In genomic region chr4:138062929-138063328, GRCh38 we compare ENCODE assay signal across 12 cellular contexts.
DNase-seq lines count a peak whose midpoint lies in the region; ATAC-seq and TF ChIP-seq lines count a peak whose summit lies in the region.
"Had no signal": no experiment of that assay in that cellular context is flagged by ENCODE, and none has a peak within 500 bp of the region (broad histone marks: within the 10 kb centered on the region; RNA-seq: fewer than 3 reads in every experiment).

No MANE protein-coding gene starts in this region.

- H3K4me3 Mint-ChIP-seq in naive thymus-derived CD4-positive, alpha-beta T cell = no peak overlapping the region

- no peaks in the 10 kb centered on the region for H4K20me1 ChIP-seq in HCT116 (ENCODE audit: insufficient read depth)
- no peaks in the 10 kb centered on the region for H4K20me1 ChIP-seq in smooth muscle cell (ENCODE audit: low read depth)

- no peak for DNase-seq in HCT116 (ENCODE audit: low read depth, low spot score)
- peak; percentile 16 for DNase-seq in adipocyte (ENCODE audit: low read depth)
- DNase-seq in fibroblast of the aortic adventitia (ENCODE audit: low read depth) = peak; percentile 49
- no peak for DNase-seq in smooth muscle cell (lab: John Stamatoyannopoulos, UW; ENCODE audit: unreplicated experiment)
- DNase-seq in activated CD8-positive, alpha-beta memory T cell treated with anti-CD3 and anti-CD28 coated beads, Interleukin-2, amount 50 U/mL, for 4 hours = no peak
- DNase-seq in naive thymus-derived CD4-positive, alpha-beta T cell = no peak
- DNase-seq: activated CD4-positive, CD25-positive, alpha-beta regulatory T cell treated with anti-CD3 and anti-CD28 coated beads, Interleukin-2, amount 50 U/mL, for 72 hours; NCI-H146; NK-92 treated with Interleukin-12 subunit alpha and Interleukin-12 subunit beta, amount 100 ng/mL, for 24 hours had no signal

- H3K9ac ChIP-seq in HCT116 (ENCODE audit: low read length) (no peak overlapping the region), adipocyte (ENCODE audit: low read length) (no peak overlapping the region), smooth muscle cell (ENCODE audit: low read depth) (no peak overlapping the region)

- no peaks in the 10 kb centered on the region for H3K4me1 ChIP-seq in HCT116 (ENCODE audit: control insufficient read depth in 1 of 2, insufficient read depth in 2 of 2, low read length in 2 of 2)
- H3K4me1 ChIP-seq in adipocyte (ENCODE audit: control insufficient read depth, insufficient read depth, low read length) = no peaks in the 10 kb centered on the region
- no peaks in the 10 kb centered on the region for H3K4me1 ChIP-seq in smooth muscle cell (ENCODE audit: low read depth)
- H3K4me1 ChIP-seq in naive thymus-derived CD4-positive, alpha-beta T cell (ENCODE audit: control insufficient read depth in 2 of 2, insufficient read depth in 2 of 2, low read length in 2 of 2) = no peaks in the 10 kb centered on the region
- H3K4me1 ChIP-seq: esophagus muscularis mucosa had no signal

- RAD21 ChIA-PET in HCT116 (lab: Charles Lee; ENCODE audit: low non-redundant PET in 1 of 2, low total read pairs in 2 of 2, uncharacterized antibody in 2 of 2, unreplicated experiment in 2 of 2) = no interaction called here

- peak; percentile 73 for ATAC-seq in HCT116
- ATAC-seq in naive thymus-derived CD4-positive, alpha-beta T cell = no peak
- ATAC-seq in HG03354 (IDR thresholded peaks at IDR 0.05; ENCODE audit: poor library complexity, severe bottlenecking, unreplicated experiment) = no peak

- TF ChIP-seq POLR2A in HCT116 (IDR thresholded peaks at IDR 0.05; ENCODE audit: borderline replicate concordance, extremely low read depth, insufficient read depth, insufficient read length) = no peak

- no peaks in the 10 kb centered on the region for H3K9me3 ChIP-seq in HCT116 (ENCODE audit: control insufficient read depth in 1 of 2, insufficient read depth in 1 of 2, low read depth in 1 of 2, low read length in 2 of 2)
- H3K9me3 ChIP-seq in adipocyte (ENCODE audit: control insufficient read depth, low read length) = no peaks in the 10 kb centered on the region
- no peaks in the 10 kb centered on the region for H3K9me3 ChIP-seq in smooth muscle cell (replicated peaks; ENCODE audit: low read depth)
- H3K9me3 ChIP-seq in naive thymus-derived CD4-positive, alpha-beta T cell (ENCODE audit: control insufficient read depth in 2 of 3, low read length in 3 of 3) = peaks cover 0 to 6% (median 0%) of the 10 kb centered on the region in 3 experiments
- H3K9me3 ChIP-seq: esophagus muscularis mucosa had no signal

- no peak for TF ChIP-seq RAD21 in HCT116 (IDR thresholded peaks at IDR 0.05; ENCODE audit: low read depth)

- no peaks in the 10 kb centered on the region for H3K36me3 ChIP-seq in HCT116 (ENCODE audit: control insufficient read depth in 1 of 2, insufficient read depth in 2 of 2, low read length in 2 of 2)
- H3K36me3 ChIP-seq in adipocyte (ENCODE audit: control insufficient read depth, insufficient read depth, low read length, severe bottlenecking) = no peaks in the 10 kb centered on the region
- no peaks in the 10 kb centered on the region for H3K36me3 ChIP-seq in smooth muscle cell (ENCODE audit: low read depth)
- no peaks in the 10 kb centered on the region for H3K36me3 ChIP-seq in naive thymus-derived CD4-positive, alpha-beta T cell (ENCODE audit: control insufficient read depth in 2 of 3, insufficient read depth in 3 of 3, low read length in 3 of 3)
- H3K36me3 ChIP-seq: esophagus muscularis mucosa had no signal

- no peaks in the 10 kb centered on the region for H3K9me2 ChIP-seq in HCT116 (ENCODE audit: insufficient read depth)

- H3K27me3 Mint-ChIP-seq in naive thymus-derived CD4-positive, alpha-beta T cell = peaks cover 0 to 4% (median 0%) of the 10 kb centered on the region in 5 donors

- intact Hi-C loops in HCT116 (cut with micrococcal nuclease) = no loop called here
- intact Hi-C loops in naive thymus-derived CD4-positive, alpha-beta T cell (cut with micrococcal nuclease) = no loop called here

- H3K27me3 ChIP-seq in HCT116 (ENCODE audit: insufficient read depth, low read length) (no peaks in the 10 kb centered on the region), adipocyte (replicated peaks; ENCODE audit: control insufficient read depth, insufficient read depth, low read length) (no peaks in the 10 kb centered on the region), smooth muscle cell (ENCODE audit: low read depth) (no peaks in the 10 kb centered on the region)
- no peaks in the 10 kb centered on the region for H3K27me3 ChIP-seq in naive thymus-derived CD4-positive, alpha-beta T cell (ENCODE audit: control insufficient read depth in 2 of 2, insufficient read depth in 2 of 2, low read length in 2 of 2)
- H3K27me3 ChIP-seq: esophagus muscularis mucosa had no signal

- H3K36me3 Mint-ChIP-seq in naive thymus-derived CD4-positive, alpha-beta T cell = no peaks in the 10 kb centered on the region

- H3K4me2 ChIP-seq in HCT116 (ENCODE audit: low read length) (no peak overlapping the region), smooth muscle cell (no peak overlapping the region)

- H2AFZ ChIP-seq in HCT116 (ENCODE audit: low read depth, low read length, poor library complexity, severe bottlenecking) (no peak overlapping the region), smooth muscle cell (ENCODE audit: low read depth) (peak overlapping the region; percentile 66)

- no peak overlapping the region for H3K27ac ChIP-seq in HCT116 (ENCODE audit: low read depth, low read length)
- H3K27ac ChIP-seq in smooth muscle cell (ENCODE audit: low read depth) = no peak overlapping the region
- H3K27ac ChIP-seq in naive thymus-derived CD4-positive, alpha-beta T cell (ENCODE audit: low read depth, low read length) = no peak overlapping the region
- H3K27ac ChIP-seq: esophagus muscularis mucosa, skin epidermis had no signal

- no peak overlapping the region for H3K27ac Mint-ChIP-seq in naive thymus-derived CD4-positive, alpha-beta T cell

- peaks cover 2 to 24% (median 10%) of the 10 kb centered on the region in 11 donors for H3K9me3 Mint-ChIP-seq in naive thymus-derived CD4-positive, alpha-beta T cell

- H3K4me3 ChIP-seq in HCT116 (replicated peaks in 1 of 2; ENCODE audit: low read depth in 1 of 2, low read length in 2 of 2) (no peak overlapping the region), adipocyte (ENCODE audit: low read length) (no peak overlapping the region), fibroblast of the aortic adventitia (ENCODE audit: low read depth, low read length) (no peak overlapping the region), smooth muscle cell (no peak overlapping the region)
- no peak overlapping the region for H3K4me3 ChIP-seq in naive thymus-derived CD4-positive, alpha-beta T cell (ENCODE audit: low read length)
- H3K4me3 ChIP-seq: esophagus muscularis mucosa, skin epidermis had no signal

- H3F3A ChIP-seq in smooth muscle cell (ENCODE audit: low read depth) = no peaks in the 10 kb centered on the region

- H3K4me1 Mint-ChIP-seq in naive thymus-derived CD4-positive, alpha-beta T cell = no peaks in the 10 kb centered on the region

- 73% methylated on average over 2 of the region's 2 CpGs for WGBS in smooth muscle cell (ENCODE audit: low lambda C conversion rate)

- POLR2A ChIA-PET in HCT116 (lab: Charles Lee) = interaction anchor here (1.2 kb wide), 1 partner anchor 10 kb away, joined by 3 read pairs; no protein-coding TSS in a partner anchor
- POLR2A ChIA-PET in naive thymus-derived CD4-positive, alpha-beta T cell (lab: Charles Lee) = no interaction called here

- CTCF ChIA-PET in HCT116 (lab: Charles Lee) = interaction anchor here (1.0 to 1.6 kb wide), 4 partner anchors 11 to 243 kb away, joined by 3 to 5 read pairs (median 3); no protein-coding TSS in a partner anchor
- CTCF ChIA-PET in naive thymus-derived CD4-positive, alpha-beta T cell (lab: Charles Lee) = no interaction called here

- no TSS peak for BruUV-seq in HCT116 (replicated peaks; lab: Mats Ljungman, UMichigan)

- no peak; a peak in 1 of 6 replicates for TF ChIP-seq CTCF in HCT116 (IDR thresholded peaks at IDR 0.05 in 2 of 3, conservative IDR thresholded peaks at IDR 0.05 in 1 of 3; ENCODE audit: borderline replicate concordance in 1 of 3, insufficient read depth in 1 of 3, low read depth in 2 of 3, low read length in 2 of 3)
- TF ChIP-seq CTCF in fibroblast of the aortic adventitia (IDR thresholded peaks at IDR 0.05; ENCODE audit: insufficient read depth, low read length) = peak; percentile 19
- TF ChIP-seq CTCF in smooth muscle cell (IDR thresholded peaks at IDR 0.05; ENCODE audit: borderline replicate concordance, insufficient read depth, poor library complexity, severe bottlenecking) = no peak

- H3K79me2 ChIP-seq in HCT116 (ENCODE audit: insufficient read depth, low read length) (no peaks in the 10 kb centered on the region), smooth muscle cell (ENCODE audit: low read depth) (no peaks in the 10 kb centered on the region)

TF ChIP-seq in HCT116, 20 proteins besides CTCF, POLR2A, EP300 and RAD21:
- TF ChIP-seq SIN3A (IDR thresholded peaks at IDR 0.05; ENCODE audit: low read depth) = no peak
- TF ChIP-seq YY1 (IDR thresholded peaks at IDR 0.05; ENCODE audit: extremely low read depth, insufficient replicate concordance, low read depth, low read length) = no peak
- TF ChIP-seq EZH2 (IDR thresholded peaks at IDR 0.05) = no peak
- TF ChIP-seq EGR1 (IDR thresholded peaks at IDR 0.05; ENCODE audit: low read depth) = no peak
- TF ChIP-seq ATF3 (IDR thresholded peaks at IDR 0.05) = no peak
- TF ChIP-seq TCF7L2 (IDR thresholded peaks at IDR 0.05; ENCODE audit: borderline replicate concordance, extremely low read depth, insufficient read depth, insufficient read length) = no peak
- no peak for TF ChIP-seq SP1 (IDR thresholded peaks at IDR 0.05; ENCODE audit: low read depth)
- no peak for TF ChIP-seq FOSL1 (IDR thresholded peaks at IDR 0.05; ENCODE audit: low read depth)

Comparison
In these comparisons a context has a peak if more than half of its experiments do, and no peak if none do; other contexts are left out.
1. DNase-seq: peak in adipocyte (single experiment) and fibroblast of the aortic adventitia (single experiment); none in HCT116 (single experiment), smooth muscle cell (single experiment), activated CD8-positive, alpha-beta memory T cell treated with anti-CD3 and anti-CD28 coated beads, Interleukin-2, amount 50 U/mL, for 4 hours (single experiment) and naive thymus-derived CD4-positive, alpha-beta T cell (0 of 9).